ENCODE assay signal across 13 cellular contexts in the genomic region with DNA sequence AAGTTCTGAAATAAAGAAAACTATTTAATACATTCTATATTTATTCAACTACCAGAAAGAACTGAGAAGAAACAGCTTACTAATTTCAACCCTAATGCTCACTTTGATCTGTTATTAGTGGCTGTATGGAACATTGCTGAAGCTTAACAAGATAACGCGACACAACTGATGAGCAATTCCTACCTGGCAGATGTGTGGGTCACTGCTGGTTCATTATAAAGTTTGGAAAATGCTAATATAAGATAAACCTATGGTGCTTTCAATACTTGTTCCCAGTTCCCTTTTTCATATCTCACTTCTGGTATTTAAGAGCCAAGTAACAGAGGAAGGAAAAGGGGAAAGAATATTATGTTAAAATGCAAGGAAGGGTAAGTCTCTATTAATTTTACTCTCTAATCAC. TPM values are rescaled to one million over a fixed set of nuclear protein-coding genes. Genes with fewer than 3 reads are reported as not detected.
A peak's percentile ranks its signal among the peaks of the same experiment; 100 is the strongest.
DNase-seq lines count a peak whose midpoint lies in the region; ATAC-seq and TF ChIP-seq lines count a peak whose summit lies in the region.
"Had no signal": no experiment of that assay in that cellular context is flagged by ENCODE, and none has a peak within 500 bp of the region (broad histone marks: within the 10 kb centered on the region; RNA-seq: fewer than 3 reads in every experiment).

No MANE protein-coding gene starts in this region.

- no peaks in the 10 kb centered on the region for H3K9me3 ChIP-seq in CD8-positive, alpha-beta T cell (ENCODE audit: low read length)
- H3K9me3 ChIP-seq in T-helper 17 cell (ENCODE audit: control insufficient read depth, low read length, poor library complexity, severe bottlenecking): no peaks in the 10 kb centered on the region
- no peaks in the 10 kb centered on the region for H3K9me3 ChIP-seq in mucosa of descending colon

- H3K27me3 Mint-ChIP-seq in CD8-positive, alpha-beta T cell (ENCODE audit: low read depth): no peaks in the 10 kb centered on the region
- H3K27me3 Mint-ChIP-seq in T-helper 17 cell: no peaks in the 10 kb centered on the region

- H3K9me3 Mint-ChIP-seq in CD8-positive, alpha-beta T cell: no peaks in the 10 kb centered on the region

- H3K36me3 ChIP-seq in CD8-positive, alpha-beta T cell (ENCODE audit: insufficient read depth, low read length): peaks cover 5% of the 10 kb centered on the region
- H3K36me3 ChIP-seq in mucosa of descending colon (ENCODE audit: low read depth): no peaks in the 10 kb centered on the region

- H3K4me3 Mint-ChIP-seq in CD8-positive, alpha-beta T cell: no peak overlapping the region
- H3K4me3 Mint-ChIP-seq in T-helper 17 cell: peak overlapping the region; percentile 19

- H3K4me3 ChIP-seq in CD8-positive, alpha-beta T cell (ENCODE audit: low read depth, low read length): no peak overlapping the region
- no peak overlapping the region for H3K4me3 ChIP-seq in mucosa of descending colon
- H3K4me3 ChIP-seq: PC-9 had no signal

- no peak overlapping the region for H3K27ac ChIP-seq in CD8-positive, alpha-beta T cell (ENCODE audit: low read depth, low read length)
- H3K27ac ChIP-seq: PC-9 had no signal

- no peak for ATAC-seq in CD8-positive, alpha-beta T cell
- ATAC-seq in GM19463 (IDR thresholded peaks at IDR 0.05; ENCODE audit: unreplicated experiment): peak; percentile 55
- ATAC-seq in HG02973 (IDR thresholded peaks at IDR 0.05; ENCODE audit: unreplicated experiment): peak; percentile 59
- no peak for ATAC-seq in T-helper 17 cell
- ATAC-seq in mucosa of descending colon: no peak
- ATAC-seq: left cardiac atrium had no signal

- peaks cover 89% of the 10 kb centered on the region for H3K36me3 Mint-ChIP-seq in CD8-positive, alpha-beta T cell
- peaks cover 13% of the 10 kb centered on the region for H3K36me3 Mint-ChIP-seq in T-helper 17 cell (ENCODE audit: low read depth)

- H3K27me3 ChIP-seq in CD8-positive, alpha-beta T cell (ENCODE audit: insufficient read depth, low read length): no peaks in the 10 kb centered on the region

- POLR2A ChIA-PET in CD8-positive, alpha-beta T cell (lab: Charles Lee): interaction anchor here (1.2 to 5.2 kb wide), 2 partner anchors 10 to 13 kb away, joined by 3 to 45 read pairs; partner anchors contain the start of gene CTSC

- peaks cover 33% of the 10 kb centered on the region for H3K4me1 ChIP-seq in CD8-positive, alpha-beta T cell (ENCODE audit: insufficient read depth, low read length)
- peaks cover 10% of the 10 kb centered on the region for H3K4me1 ChIP-seq in mucosa of descending colon (ENCODE audit: low read depth)

- no peak for TF ChIP-seq CTCF in CD8-positive, alpha-beta T cell (IDR thresholded peaks at IDR 0.05)
- TF ChIP-seq CTCF in mucosa of descending colon (IDR thresholded peaks at IDR 0.05): no peak

- CTCF ChIA-PET in CD8-positive, alpha-beta T cell (lab: Charles Lee): no interaction called here

- intact Hi-C loops in CD8-positive, alpha-beta T cell (cut with DNase I, micrococcal nuclease): no loop called here
- intact Hi-C loops in mucosa of descending colon (cut with DNase I, micrococcal nuclease): no loop called here

- H3K4me1 Mint-ChIP-seq in CD8-positive, alpha-beta T cell (ENCODE audit: low read depth): peaks cover 92% of the 10 kb centered on the region
- H3K4me1 Mint-ChIP-seq in T-helper 17 cell: peaks cover 61% of the 10 kb centered on the region

- no peak for DNase-seq in CD8-positive, alpha-beta T cell
- DNase-seq in T-helper 17 cell (no peak), NCI-H1048 (lab: John Stamatoyannopoulos, UW) (no peak), mucosa of descending colon (no peak), NCI-H748 (lab: John Stamatoyannopoulos, UW; ENCODE audit: unreplicated experiment) (no peak)
- no peak for DNase-seq in activated CD8-positive, alpha-beta memory T cell treated with anti-CD3 and anti-CD28 coated beads, Interleukin-2, amount 50 U/mL, for 4 hours
- DNase-seq: activated effector memory CD4-positive, alpha-beta T cell treated with anti-CD3 and anti-CD28 coated beads, Interleukin-2, amount 50 U/mL, for 16 hours; left cardiac atrium; NCI-H146; PC-9; stimulated activated CD4-positive, alpha-beta T cell treated with anti-CD3 and anti-CD28 coated beads, Interleukin-15, amount 100 ng/mL, for 24 hours had no signal

- peak overlapping the region; percentile 20 for H3K27ac Mint-ChIP-seq in CD8-positive, alpha-beta T cell
- no peak overlapping the region for H3K27ac Mint-ChIP-seq in T-helper 17 cell

RNA-seq across cellular contexts. Expression of gene CTSC, which starts 10.5 kb away (rescaled TPM):
- total RNA-seq in CD8-positive, alpha-beta T cell: 10 to 100 TPM; 23.5 to 24.8 TPM
- total RNA-seq in T-helper 17 cell: 10 to 100 TPM; 52.8 to 69.8 TPM
- 100 to 1,000 TPM in 1 of 3 donors, 10 to 100 TPM in 2; 74.7 to 131 (median 82.3) TPM for total RNA-seq in mucosa of descending colon

Comparison
In these comparisons a context has a peak if more than half of its experiments do, and no peak if none do; other contexts are left out.
1. ATAC-seq: peak in GM19463 (single experiment) and HG02973 (single experiment); none in CD8-positive, alpha-beta T cell (single experiment), T-helper 17 cell (single experiment) and mucosa of descending colon (single experiment).